10 cellular contexts compared by ENCODE assay signal in genomic region chr3:114900908-114901307, GRCh38.
DNase-seq lines count a peak whose midpoint lies in the region; ATAC-seq and TF ChIP-seq lines count a peak whose summit lies in the region.
"Had no signal": no experiment of that assay in that cellular context is flagged by ENCODE, and none has a peak within 500 bp of the region (broad histone marks: within the 10 kb centered on the region; RNA-seq: fewer than 3 reads in every experiment).

No MANE protein-coding gene starts in this region.

- H3K4me1 ChIP-seq in IMR-90 (ENCODE audit: control insufficient read depth, insufficient read depth, low read length) (peaks cover 2% of the 10 kb centered on the region; the same call in 1 of the 2 replicates), H9 (ENCODE audit: insufficient read depth, low read length) (peaks cover 3% of the 10 kb centered on the region)

- CTCF ChIA-PET in IMR-90 (lab: Yijun Ruan, JAX) (no interaction called here), GM10248 (lab: Yijun Ruan, JAX) (no interaction called here)

- no peaks in the 10 kb centered on the region for H3K23me2 ChIP-seq in H9 (ENCODE audit: insufficient read length, low read depth, low read length, poor library complexity, severe bottlenecking)

- intact Hi-C loops in IMR-90 (cut with micrococcal nuclease) = no loop called here

- no CpG with 5 or more reads among the region's 8 CpGs for WGBS in IMR-90 (ENCODE audit: extremely low coverage in 2 of 2, insufficient read length in 1 of 2), 2 experiments
- no CpG with 5 or more reads among the region's 8 CpGs for WGBS in H9 (ENCODE audit: extremely low coverage, insufficient read length, low lambda C conversion rate)

- no peak overlapping the region for H2AK9ac ChIP-seq in IMR-90 (replicated peaks; ENCODE audit: low read depth, low read length, poor library complexity)

- H3K4me1 Mint-ChIP-seq in brain (peaks cover 44% of the 10 kb centered on the region), H9 (peaks cover 22 to 32% of the 10 kb centered on the region in 2 experiments)
- peaks cover 13% of the 10 kb centered on the region for H3K4me1 Mint-ChIP-seq in stimulated activated naive CD8-positive, alpha-beta T cell treated with anti-CD3 and anti-CD28 coated beads, Interleukin-15, amount 100 ng/mL, for 72 hours

- H3K4me2 ChIP-seq in IMR-90 (ENCODE audit: low read depth, low read length) = peak overlapping the region; percentile 89
- no peak overlapping the region for H3K4me2 ChIP-seq in H9 (ENCODE audit: insufficient read depth, insufficient read length, low read length)

- TF ChIP-seq RAD21 in IMR-90 (IDR thresholded peaks at IDR 0.05; ENCODE audit: low read length) = no peak

- H3K14ac ChIP-seq in IMR-90 (replicated peaks; ENCODE audit: low read depth, low read length) = 0 out of 2 replicates have a peak overlapping the region, but pooled peaks have one; percentile 2
- no peak overlapping the region for H3K14ac ChIP-seq in H9 (ENCODE audit: insufficient read depth, low read length)

- no peak; the same call in 1 of the 2 replicates for ATAC-seq in IMR-90 (ENCODE audit: low read depth)
- ATAC-seq in left lobe of liver = peak; percentile 17
- ATAC-seq in stimulated activated naive CD8-positive, alpha-beta T cell treated with anti-CD3 and anti-CD28 coated beads, Interleukin-15, amount 100 ng/mL, for 72 hours = no peak
- ATAC-seq in HG03439 (IDR thresholded peaks at IDR 0.05; ENCODE audit: unreplicated experiment) = no peak
- ATAC-seq: GM12878 had no signal

- H3T11ph ChIP-seq in H9 (ENCODE audit: low read length) = no peak overlapping the region

- no TSS peak for BruUV-seq in IMR-90 (replicated peaks; lab: Mats Ljungman, UMichigan)

- H2BK15ac ChIP-seq in IMR-90 (ENCODE audit: low read depth, low read length) (no peak overlapping the region), H9 (ENCODE audit: low read depth, low read length) (no peak overlapping the region)

- H3K27ac ChIP-seq in IMR-90 (ENCODE audit: insufficient read depth, low read length) (no peak overlapping the region), H9 (ENCODE audit: insufficient read length, low read depth, low read length) (no peak overlapping the region)

- H2AK5ac ChIP-seq in IMR-90 (ENCODE audit: low read depth, low read length) = no peak overlapping the region
- H2AK5ac ChIP-seq in H9 (ENCODE audit: insufficient read length, low read length) = no peak overlapping the region

- H3K79me2 ChIP-seq in H9 (ENCODE audit: insufficient read depth, low read length) = no peaks in the 10 kb centered on the region

- peak overlapping the region; percentile 28; the same call in 1 of the 2 replicates for H3K4me3 ChIP-seq in IMR-90 (ENCODE audit: insufficient read depth, low read depth, low read length)
- H3K4me3 ChIP-seq: GM12878 had no signal

- no peak for TF ChIP-seq POLR2A in IMR-90 (IDR thresholded peaks at IDR 0.05; ENCODE audit: low read depth, low read length)

- H3K9me3 ChIP-seq in IMR-90 (ENCODE audit: control insufficient read depth, insufficient read depth, low read length) (no peaks in the 10 kb centered on the region), H9 (ENCODE audit: control insufficient read depth, low read depth, low read length) (no peaks in the 10 kb centered on the region)

- H2AFZ ChIP-seq in IMR-90 (replicated peaks; ENCODE audit: low read length, poor library complexity) = no peak overlapping the region
- no peak overlapping the region for H2AFZ ChIP-seq in H9 (ENCODE audit: low read length)

- no peaks in the 10 kb centered on the region for H4K20me1 ChIP-seq in IMR-90 (ENCODE audit: insufficient read depth, low read length)
- H4K20me1 ChIP-seq in H9 (ENCODE audit: control insufficient read depth, insufficient read depth, insufficient read length) = no peaks in the 10 kb centered on the region

- no peaks in the 10 kb centered on the region for H3K27me3 ChIP-seq in IMR-90 (ENCODE audit: control insufficient read depth, insufficient read depth, low read length)
- H3K27me3 ChIP-seq in H9 (ENCODE audit: insufficient read depth, low read length) = no peaks in the 10 kb centered on the region; the same call in 1 of the 2 replicates

- DNase-seq in IMR-90 (no peak), left lobe of liver (ENCODE audit: low spot score) (no peak), GM10248 (ENCODE audit: extremely low spot score) (no peak), H9 (no peak)
- DNase-seq in stimulated activated naive CD8-positive, alpha-beta T cell treated with anti-CD3 and anti-CD28 coated beads, Interleukin-15, amount 100 ng/mL, for 72 hours = no peak
- no peak for DNase-seq in activated CD4-positive, alpha-beta T cell treated with anti-CD3 and anti-CD28 coated beads, Interleukin-2, amount 50 U/mL, for 48 hours
- DNase-seq: amygdala had no signal

- H3K9me1 ChIP-seq in IMR-90 (ENCODE audit: insufficient read depth, low read length) = peaks cover 3% of the 10 kb centered on the region

- H3K79me1 ChIP-seq in IMR-90 (ENCODE audit: low read depth in 1 of 2, low read length in 2 of 2) (no peaks in the 10 kb centered on the region; a peak in 1 of 4 replicates), H9 (ENCODE audit: insufficient read depth, low read depth, low read length, poor library complexity, severe bottlenecking) (no peaks in the 10 kb centered on the region)

- H4K8ac ChIP-seq in IMR-90 (ENCODE audit: low read depth in 2 of 2, low read length in 2 of 2) (no peak overlapping the region), H9 (replicated peaks; ENCODE audit: insufficient read length, low read depth, low read length) (no peak overlapping the region)

- H3K9me3 Mint-ChIP-seq in brain (peaks cover 0 to 3% (median 0%) of the 10 kb centered on the region in 5 experiments), H9 (no peaks in the 10 kb centered on the region)
- no peaks in the 10 kb centered on the region for H3K9me3 Mint-ChIP-seq in stimulated activated naive CD8-positive, alpha-beta T cell treated with anti-CD3 and anti-CD28 coated beads, Interleukin-15, amount 100 ng/mL, for 72 hours

- no peak overlapping the region for H3K56ac ChIP-seq in IMR-90 (ENCODE audit: extremely low read depth, insufficient read depth, low read length)
- H3K56ac ChIP-seq in H9 (ENCODE audit: insufficient read length, low read depth, low read length) = no peak overlapping the region

- H2BK5ac ChIP-seq in IMR-90 (ENCODE audit: low read depth, low read length, poor library complexity, severe bottlenecking) (no peak overlapping the region), H9 (ENCODE audit: insufficient read length, low read length) (no peak overlapping the region)

- TF ChIP-seq CTCF in IMR-90 (conservative IDR thresholded peaks at IDR 0.05; ENCODE audit: low read depth, low read length) (no peak), brain (conservative IDR thresholded peaks at IDR 0.05) (no peak), GM10248 (IDR thresholded peaks at IDR 0.05; ENCODE audit: control extremely low read depth, extremely low read depth, low read depth, missing control alignments) (no peak), H9 (conservative IDR thresholded peaks at IDR 0.05) (no peak)

- H3K4ac ChIP-seq in IMR-90 (ENCODE audit: low read depth, low read length) (no peak overlapping the region), H9 (ENCODE audit: low read depth, low read length) (no peak overlapping the region)

- no peak overlapping the region for H4K91ac ChIP-seq in IMR-90 (ENCODE audit: insufficient read depth, low read depth, low read length)
- H4K91ac ChIP-seq in H9 (ENCODE audit: insufficient read length, low read depth, low read length) = no peak overlapping the region

- no peak overlapping the region for H2BK120ac ChIP-seq in IMR-90 (ENCODE audit: low read depth, low read length)
- H2BK120ac ChIP-seq in H9 (ENCODE audit: low read depth, low read length, poor library complexity, severe bottlenecking) = no peak overlapping the region

- H3K4me3 Mint-ChIP-seq in brain (peak overlapping the region in 4 of 5 experiments; percentile 60 to 84 (median 66)), H9 (no peak overlapping the region)
- peak overlapping the region; percentile 21 to 39 for H3K4me3 Mint-ChIP-seq in stimulated activated naive CD8-positive, alpha-beta T cell treated with anti-CD3 and anti-CD28 coated beads, Interleukin-15, amount 100 ng/mL, for 72 hours

- dilution Hi-C loops in IMR-90 (cut with HindIII; ENCODE audit: low sequenced_read_pairs, unreplicated experiment) = no loop called here

- H4K5ac ChIP-seq in IMR-90 (ENCODE audit: low read depth, low read length) = no peak overlapping the region
- no peak overlapping the region for H4K5ac ChIP-seq in H9 (ENCODE audit: insufficient read length, low read depth, low read length)

- in situ Hi-C loops in IMR-90 (cut with MboI; ENCODE audit: low sequenced_read_pairs) = no loop called here

- no peaks in the 10 kb centered on the region for H3K36me3 ChIP-seq in IMR-90 (ENCODE audit: control insufficient read depth, insufficient read depth, low read length)

- H3K23ac ChIP-seq in IMR-90 (ENCODE audit: low read depth, low read length) (no peak overlapping the region), H9 (ENCODE audit: insufficient read length, low read depth, low read length) (no peak overlapping the region)

- H3K9ac ChIP-seq in IMR-90 (ENCODE audit: low read depth, low read length) = 0 out of 2 replicates have a peak overlapping the region, but pooled peaks have one; percentile 10
- no peak overlapping the region for H3K9ac ChIP-seq in H9 (ENCODE audit: extremely low read depth, insufficient read length, low read length)

- H3K27me3 Mint-ChIP-seq in brain (no peaks in the 10 kb centered on the region), H9 (ENCODE audit: low read depth) (no peaks in the 10 kb centered on the region; the same call in 1 of the 2 replicates)
- H3K27me3 Mint-ChIP-seq in stimulated activated naive CD8-positive, alpha-beta T cell treated with anti-CD3 and anti-CD28 coated beads, Interleukin-15, amount 100 ng/mL, for 72 hours = no peaks in the 10 kb centered on the region

- H3K18ac ChIP-seq in IMR-90 (ENCODE audit: low read depth, low read length) (no peak overlapping the region), H9 (ENCODE audit: insufficient read length, low read depth, low read length) (no peak overlapping the region)

- POLR2A ChIA-PET in IMR-90 (lab: Charles Lee; ENCODE audit: unreplicated experiment) = no interaction called here
- POLR2A ChIA-PET in GM10248 (lab: Yijun Ruan, JAX) = no interaction called here

- H2BK20ac ChIP-seq in IMR-90 (ENCODE audit: low read depth, low read length) = no peak overlapping the region
- H2BK20ac ChIP-seq in H9 (ENCODE audit: low read depth, low read length, poor library complexity, severe bottlenecking) = no peak overlapping the region

- H3K27ac Mint-ChIP-seq in brain (peak overlapping the region; percentile 55 to 92 (median 86)), H9 (no peak overlapping the region)
- H3K27ac Mint-ChIP-seq in stimulated activated naive CD8-positive, alpha-beta T cell treated with anti-CD3 and anti-CD28 coated beads, Interleukin-15, amount 100 ng/mL, for 72 hours = no peak overlapping the region

- no peak overlapping the region for H2BK12ac ChIP-seq in H9 (ENCODE audit: insufficient read length, low read depth, low read length)

- H3K36me3 Mint-ChIP-seq in brain = no peaks in the 10 kb centered on the region
- H3K36me3 Mint-ChIP-seq in H9 (ENCODE audit: insufficient read depth in 1 of 3, low read depth in 3 of 3) = no peaks in the 10 kb centered on the region

TF ChIP-seq in IMR-90, 13 proteins besides CTCF, POLR2A, EP300 and RAD21 (continues in another document):
- TF ChIP-seq CEBPB (IDR thresholded peaks at IDR 0.05; ENCODE audit: low read depth, low read length) = peak; percentile 56

Comparison
In these comparisons a context has a peak if more than half of its experiments do, and no peak if none do; other contexts are left out.
1. H3K27ac Mint-ChIP-seq: peak in brain (5 of 5); none in stimulated activated naive CD8-positive, alpha-beta T cell treated with anti-CD3 and anti-CD28 coated beads, Interleukin-15, amount 100 ng/mL, for 72 hours (0 of 2) and H9 (0 of 3).
2. H3K4me3 Mint-ChIP-seq: peak in brain (4 of 5) and stimulated activated naive CD8-positive, alpha-beta T cell treated with anti-CD3 and anti-CD28 coated beads, Interleukin-15, amount 100 ng/mL, for 72 hours (2 of 2); none in H9 (0 of 2).